ENCODE assay signal across 6 cellular contexts in genomic region chr19:57903298-57904174, GRCh38. TPM values are rescaled to one million over a fixed set of nuclear protein-coding genes. Genes with fewer than 3 reads are reported as not detected.
A peak's percentile ranks its signal among the peaks of the same experiment; 100 is the strongest.
DNase-seq lines count a peak whose midpoint lies in the region; TF ChIP-seq lines count a peak whose summit lies in the region.

No MANE protein-coding gene starts in this region.

- peaks cover 3 to 11% (median 6%) of the 10 kb centered on the region in 3 donors for H3K4me1 Mint-ChIP-seq in CD8-positive, alpha-beta memory T cell

- intact Hi-C loops in spleen (cut with DNase I; ENCODE audit: low total_unique reads): loop anchor here (10.0 kb wide), 1 partner anchor 799 kb away; no protein-coding TSS in a partner anchor

- POLR2A ChIA-PET in CD8-positive, alpha-beta memory T cell (lab: Charles Lee): no interaction called here

- H3K36me3 Mint-ChIP-seq in CD8-positive, alpha-beta memory T cell: peaks cover 10 to 38% (median 22%) of the 10 kb centered on the region in 3 donors

- peaks cover 0 to 35% (median 13%) of the 10 kb centered on the region in 6 donors for H3K36me3 ChIP-seq in spleen
- H3K36me3 ChIP-seq in CD8-positive, alpha-beta memory T cell (ENCODE audit: insufficient read depth, low read length): no peaks in the 10 kb centered on the region

- no peaks in the 10 kb centered on the region for H3K27me3 ChIP-seq in spleen (replicated peaks in 1 of 7)
- no peaks in the 10 kb centered on the region for H3K27me3 ChIP-seq in CD8-positive, alpha-beta memory T cell (ENCODE audit: insufficient read depth, low read length, poor library complexity, severe bottlenecking)

- TF ChIP-seq CTCF in AG10803 (conservative IDR thresholded peaks at IDR 0.05; ENCODE audit: low read length) (peak; percentile 71), spleen (IDR thresholded peaks at IDR 0.05 in 8 of 11, conservative IDR thresholded peaks at IDR 0.05 in 3 of 11) (peak in 8 of 11 experiments; percentile 12 to 58 (median 50))

- H3K4me3 ChIP-seq in AG10803 (ENCODE audit: low read length) (no peak overlapping the region), spleen (no peak overlapping the region)
- no peak overlapping the region for H3K4me3 ChIP-seq in CD8-positive, alpha-beta memory T cell (ENCODE audit: low read length)

- peaks cover 0 to 81% (median 17%) of the 10 kb centered on the region in 5 donors for H3K9me3 Mint-ChIP-seq in CD8-positive, alpha-beta memory T cell

- in situ Hi-C loops in KBM-7 (cut with MboI; ENCODE audit: low pct_unique_long_range_greater_than_20kb, low sequenced_read_pairs): no loop called here

- H3K4me1 ChIP-seq in spleen: peaks cover 0 to 17% (median 0%) of the 10 kb centered on the region in 6 donors
- no peaks in the 10 kb centered on the region for H3K4me1 ChIP-seq in CD8-positive, alpha-beta memory T cell (ENCODE audit: insufficient read depth, low read length)

- H3K27ac Mint-ChIP-seq in CD8-positive, alpha-beta memory T cell: peak overlapping the region in 2 of 8 donors; percentile 22 to 27

- H3K4me3 Mint-ChIP-seq in CD8-positive, alpha-beta memory T cell: no peak overlapping the region

- TF ChIP-seq POLR2A in spleen (IDR thresholded peaks at IDR 0.05): no peak

- H3K27ac ChIP-seq in spleen: no peak overlapping the region
- H3K27ac ChIP-seq in CD8-positive, alpha-beta memory T cell (ENCODE audit: low read depth, low read length): no peak overlapping the region

- H3K9me3 ChIP-seq in spleen: peaks cover 0 to 69% (median 10%) of the 10 kb centered on the region in 8 donors
- H3K9me3 ChIP-seq in CD8-positive, alpha-beta memory T cell (ENCODE audit: low read length): peaks cover 15% of the 10 kb centered on the region

- CTCF ChIA-PET in CD8-positive, alpha-beta memory T cell (lab: Charles Lee): no interaction called here

- WGBS in spleen, 5 donors: 52 to 62% (median 55%) methylated on average over 9 of the region's 9 CpGs

- H3K27me3 Mint-ChIP-seq in CD8-positive, alpha-beta memory T cell: peaks cover 0 to 1% of the 10 kb centered on the region in 2 donors

- DNase-seq in AG10803 (ENCODE audit: low read depth): peak; percentile 74
- peak; percentile 32 for DNase-seq in KBM-7
- peak; percentile 54 for DNase-seq in dermis blood vessel endothelial cell
- DNase-seq in spleen: no peak
- no peak for DNase-seq in CD8-positive, alpha-beta memory T cell
- DNase-seq in GM19240 (ENCODE audit: insufficient read length, low spot score): no peak

RNA-seq across cellular contexts. Expression of gene ZNF417, which starts 12.9 kb away (rescaled TPM):
- total RNA-seq in dermis blood vessel endothelial cell (15.2 and 18.9 TPM in 2 replicates), spleen (10 to 100 TPM; 22.6 to 31.2 (median 24.7) TPM)
- 1 to 10 TPM; 1.5 to 3.3 (median 1.6) TPM for polyA plus RNA-seq in spleen
- total RNA-seq in CD8-positive, alpha-beta memory T cell: 10 to 100 TPM; 15.8 to 16.8 TPM
- 4.4 TPM for polyA plus RNA-seq in CD8-positive, alpha-beta memory T cell

RNA-seq across cellular contexts. Expression of gene ZNF814, which starts 14.7 kb away (rescaled TPM):
- total RNA-seq in dermis blood vessel endothelial cell (4.1 and 4.6 TPM in 2 replicates), spleen (10 to 100 TPM; 18.0 to 48.1 (median 33.2) TPM)
- 10 to 100 TPM; 15.4 to 21.2 (median 17.3) TPM for polyA plus RNA-seq in spleen
- total RNA-seq in CD8-positive, alpha-beta memory T cell: 10 to 100 TPM; 38.5 to 38.7 TPM
- polyA plus RNA-seq in CD8-positive, alpha-beta memory T cell: 21.2 TPM

RNA-seq across cellular contexts. Expression of gene ZNF418, which starts 31.7 kb away (rescaled TPM):
- total RNA-seq in dermis blood vessel endothelial cell (4.3 and 4.9 TPM in 2 replicates), spleen (10 to 100 TPM in 5 of 7 donors, 1 to 10 TPM in 2; 8.9 to 16.5 (median 10.7) TPM)
- 1 to 10 TPM; 4.7 to 6.7 (median 6.7) TPM for polyA plus RNA-seq in spleen
- 1 to 10 TPM; 5.1 to 6.7 TPM for total RNA-seq in CD8-positive, alpha-beta memory T cell
- polyA plus RNA-seq in CD8-positive, alpha-beta memory T cell: 3.3 TPM

RNA-seq across cellular contexts. Expression of gene ZNF256, which starts 44.0 kb away (rescaled TPM):
- total RNA-seq in dermis blood vessel endothelial cell: 4.1 and 4.5 TPM in 2 replicates
- 10 to 100 TPM in 4 of 7 donors, 1 to 10 TPM in 3; 8.4 to 10.9 (median 10.7) TPM for total RNA-seq in spleen
- 1 to 10 TPM; 4.1 to 4.5 (median 4.5) TPM for polyA plus RNA-seq in spleen
- total RNA-seq in CD8-positive, alpha-beta memory T cell: 1 to 10 TPM; 7.2 to 8.8 TPM
- 4.5 TPM for polyA plus RNA-seq in CD8-positive, alpha-beta memory T cell

RNA-seq across cellular contexts. Expression of gene ZNF587, which starts 53.9 kb away (rescaled TPM):
- total RNA-seq in dermis blood vessel endothelial cell (29.4 and 36.3 TPM in 2 replicates), spleen (10 to 100 TPM; 23.8 to 46.5 (median 39.0) TPM)
- 10 to 100 TPM in 1 of 3 donors, 1 to 10 TPM in 2; 3.9 to 20.2 (median 4.8) TPM for polyA plus RNA-seq in spleen
- 10 to 100 TPM; 24.2 to 27.2 TPM for total RNA-seq in CD8-positive, alpha-beta memory T cell
- 4.8 TPM for polyA plus RNA-seq in CD8-positive, alpha-beta memory T cell

Comparison
In these comparisons a context has a peak if more than half of its experiments do, and no peak if none do; other contexts are left out.
1. DNase-seq: peak in AG10803 (single experiment), KBM-7 (single experiment) and dermis blood vessel endothelial cell (single experiment); none in spleen (single experiment), CD8-positive, alpha-beta memory T cell (0 of 5) and GM19240 (single experiment).